Comparison of ENCODE assay signal across 12 cellular contexts in genomic region chr14:94346073-94346786, GRCh38. TPM values are rescaled to one million over a fixed set of nuclear protein-coding genes. Genes with fewer than 3 reads are reported as not detected.
DNase-seq lines count a peak whose midpoint lies in the region; ATAC-seq, FAIRE-seq and TF ChIP-seq lines count a peak whose summit lies in the region.
"Not testable (repeated sequence)": the region's sequence is repeated elsewhere in the genome, so short reads cannot be mapped to it uniquely, and the experiment has no call there.
"Had no signal": no experiment of that assay in that cellular context is flagged by ENCODE, and none has a peak within 500 bp of the region (broad histone marks: within the 10 kb centered on the region; RNA-seq: fewer than 3 reads in every experiment).

No MANE protein-coding gene starts in this region.

- not testable (repeated sequence) for H3K4me2 ChIP-seq in trophoblast cell (ENCODE audit: low read length)

- H4K12ac ChIP-seq in trophoblast cell (ENCODE audit: low read depth, low read length) = not testable (repeated sequence)

- WGBS in trophoblast cell (ENCODE audit: extremely low coverage, insufficient coverage, insufficient read length) = no CpG with 5 or more reads among the region's 23 CpGs

- POLR2A ChIA-PET in activated CD4-positive, alpha-beta memory T cell treated with anti-CD3 and anti-CD28 coated beads, Interleukin-2, amount 10 ng/mL, durations not matched to agents 7 days and 5 days (lab: Charles Lee) = not testable (repeated sequence)

- not testable (repeated sequence) for H4K91ac ChIP-seq in trophoblast cell (ENCODE audit: low read depth, low read length)

- not testable (repeated sequence) for H3K4me3 ChIP-seq in GM12865 (ENCODE audit: low read depth, low read length); trophoblast cell (ENCODE audit: low read depth, low read length)

- not testable (repeated sequence) for H2AFZ ChIP-seq in trophoblast cell (ENCODE audit: insufficient read depth, low read length, poor library complexity)

- H4K8ac ChIP-seq in trophoblast cell (ENCODE audit: low read depth, low read length) = not testable (repeated sequence)

- not testable (repeated sequence) for H3K36me3 Mint-ChIP-seq in activated CD4-positive, alpha-beta memory T cell treated with anti-CD3 and anti-CD28 coated beads, Interleukin-2, amount 10 ng/mL, durations not matched to agents 7 days and 5 days (ENCODE audit: low read depth)

- peak; percentile 37 for FAIRE-seq in RCC 7860 (lab: Jason Lieb, UNC)

- not testable (repeated sequence) for H3K14ac ChIP-seq in trophoblast cell (ENCODE audit: low read length)

- H3K4me1 Mint-ChIP-seq in activated CD4-positive, alpha-beta memory T cell treated with anti-CD3 and anti-CD28 coated beads, Interleukin-2, amount 10 ng/mL, durations not matched to agents 7 days and 5 days = peaks cover 17% of the 10 kb centered on the region

- not testable (repeated sequence) for H3K27me3 ChIP-seq in trophoblast cell (ENCODE audit: insufficient read depth, low read length)

- H3K4ac ChIP-seq in trophoblast cell (ENCODE audit: low read depth, low read length) = not testable (repeated sequence)

- not testable (repeated sequence) for H3K9me3 ChIP-seq in trophoblast cell (ENCODE audit: insufficient read depth, low read depth, low read length)

- not testable (repeated sequence) for H3K18ac ChIP-seq in trophoblast cell (ENCODE audit: low read length)

- H3K9me3 Mint-ChIP-seq in activated CD4-positive, alpha-beta memory T cell treated with anti-CD3 and anti-CD28 coated beads, Interleukin-2, amount 10 ng/mL, durations not matched to agents 7 days and 5 days = peaks cover 10% of the 10 kb centered on the region

- ATAC-seq in GM21528 (IDR thresholded peaks at IDR 0.05; ENCODE audit: low FRiP score, unreplicated experiment) (peak; percentile 75), HG03196 (IDR thresholded peaks at IDR 0.05; ENCODE audit: unreplicated experiment) (peak; percentile 53)

- H3K27ac ChIP-seq in trophoblast cell (ENCODE audit: low read depth, low read length) = not testable (repeated sequence)

- H3K23ac ChIP-seq in trophoblast cell (ENCODE audit: low read length) = not testable (repeated sequence)

- not testable (repeated sequence) for H3K9ac ChIP-seq in trophoblast cell (ENCODE audit: low read length)

- not testable (repeated sequence) for H3K79me1 ChIP-seq in trophoblast cell (ENCODE audit: low read length)

- H2BK12ac ChIP-seq in trophoblast cell (ENCODE audit: low read length) = not testable (repeated sequence)

- H2BK120ac ChIP-seq in trophoblast cell (ENCODE audit: insufficient read depth, low read length, poor library complexity) = not testable (repeated sequence)

- not testable (repeated sequence) for H3K79me2 ChIP-seq in trophoblast cell (ENCODE audit: control insufficient read depth, insufficient read depth, low read length, poor library complexity)

- DNase-seq in GM12865 (ENCODE audit: low read depth) = peak; percentile 85
- peak; percentile 70 for DNase-seq in RCC 7860 (ENCODE audit: low spot score)
- DNase-seq in activated CD4-positive, alpha-beta memory T cell treated with anti-CD3 and anti-CD28 coated beads, Interleukin-2, amount 10 ng/mL, durations not matched to agents 7 days and 5 days = peak; percentile 42
- peak; percentile 38 for DNase-seq in central memory CD4-positive, alpha-beta T cell
- peak; percentile 21 to 27 for DNase-seq in trophoblast cell
- peak; percentile 25 to 78 for DNase-seq in stimulated activated CD8-positive, alpha-beta memory T cell treated with anti-CD3 and anti-CD28 coated beads, Interleukin-7, amount 100 ng/mL, for 48 hours (ENCODE audit: extremely low read depth in 1 of 2, low read depth in 1 of 2)

- not testable (repeated sequence) for H3K27ac Mint-ChIP-seq in activated CD4-positive, alpha-beta memory T cell treated with anti-CD3 and anti-CD28 coated beads, Interleukin-2, amount 10 ng/mL, durations not matched to agents 7 days and 5 days

- not testable (repeated sequence) for H3K36me3 ChIP-seq in trophoblast cell (ENCODE audit: control insufficient read depth in 1 of 2, insufficient read depth in 2 of 2, low read length in 2 of 2)

- TF ChIP-seq CTCF in GM12865 (IDR thresholded peaks at IDR 0.05; ENCODE audit: insufficient read depth, low read depth, low read length, missing control alignments) = not testable (repeated sequence)

- not testable (repeated sequence) for H2BK5ac ChIP-seq in trophoblast cell (ENCODE audit: low read depth, low read length, poor library complexity)

- H3K4me1 ChIP-seq in trophoblast cell (ENCODE audit: control insufficient read depth in 1 of 2, insufficient read depth in 2 of 2, low read length in 2 of 2) = not testable (repeated sequence)

- CTCF ChIA-PET in activated CD4-positive, alpha-beta memory T cell treated with anti-CD3 and anti-CD28 coated beads, Interleukin-2, amount 10 ng/mL, durations not matched to agents 7 days and 5 days (lab: Charles Lee) = not testable (repeated sequence)

- not testable (repeated sequence) for H2AK5ac ChIP-seq in trophoblast cell (ENCODE audit: low read length)

- not testable (repeated sequence) for H3K4me3 Mint-ChIP-seq in activated CD4-positive, alpha-beta memory T cell treated with anti-CD3 and anti-CD28 coated beads, Interleukin-2, amount 10 ng/mL, durations not matched to agents 7 days and 5 days

- H3K27me3 Mint-ChIP-seq in activated CD4-positive, alpha-beta memory T cell treated with anti-CD3 and anti-CD28 coated beads, Interleukin-2, amount 10 ng/mL, durations not matched to agents 7 days and 5 days = not testable (repeated sequence)

RNA-seq across cellular contexts. Expression of gene SERPINA2, which starts 20.3 kb away (rescaled TPM):
- total RNA-seq in activated CD4-positive, alpha-beta memory T cell treated with anti-CD3 and anti-CD28 coated beads, Interleukin-2, amount 10 ng/mL, durations not matched to agents 7 days and 5 days = not detected
- polyA plus RNA-seq in trophoblast cell (2013) = 0.39 and 0.42 TPM in 2 replicates
- total RNA-seq: body of pancreas, urinary bladder, WTC11 had no signal
- polyA plus RNA-seq: esophagus, urinary bladder had no signal

RNA-seq across cellular contexts. Expression of gene SERPINA6, which starts 23.1 kb away (rescaled TPM):
- not detected for total RNA-seq in activated CD4-positive, alpha-beta memory T cell treated with anti-CD3 and anti-CD28 coated beads, Interleukin-2, amount 10 ng/mL, durations not matched to agents 7 days and 5 days
- polyA plus RNA-seq in trophoblast cell (2013) = not detected in 2 replicates
- total RNA-seq: urinary bladder had no signal

RNA-seq across cellular contexts. Expression of gene SERPINA1, which starts 42.2 kb away (rescaled TPM):
- total RNA-seq in activated CD4-positive, alpha-beta memory T cell treated with anti-CD3 and anti-CD28 coated beads, Interleukin-2, amount 10 ng/mL, durations not matched to agents 7 days and 5 days = under 1 TPM; 0.43 to 0.53 TPM
- polyA plus RNA-seq in trophoblast cell (2013) = 0.14 and 0.19 TPM in 2 replicates

RNA-seq across cellular contexts. Expression of gene SERPINA10, which starts 53.2 kb away (rescaled TPM):
- total RNA-seq in activated CD4-positive, alpha-beta memory T cell treated with anti-CD3 and anti-CD28 coated beads, Interleukin-2, amount 10 ng/mL, durations not matched to agents 7 days and 5 days = not detected
- not detected in 2 replicates for polyA plus RNA-seq in trophoblast cell (2013)
- total RNA-seq: urinary bladder had no signal
- polyA plus RNA-seq: esophagus had no signal

Comparison
In these comparisons a context has a peak if more than half of its experiments do, and no peak if none do; other contexts are left out.
1. DNase-seq: peak in every context shown above with its lines; median percentile 85 in GM12865; 70 in RCC 7860; 52 in stimulated activated CD8-positive, alpha-beta memory T cell treated with anti-CD3 and anti-CD28 coated beads, Interleukin-7, amount 100 ng/mL, for 48 hours; 42 in activated CD4-positive, alpha-beta memory T cell treated with anti-CD3 and anti-CD28 coated beads, Interleukin-2, amount 10 ng/mL, durations not matched to agents 7 days and 5 days; 38 in central memory CD4-positive, alpha-beta T cell; 24 in trophoblast cell.